ENCODE assay signal across 2 cellular contexts in genomic region chr14:73455294-73455693, GRCh38.
TF ChIP-seq lines count a peak whose summit lies in the region.

No MANE protein-coding gene starts in this region.

TF ChIP-seq in HEK293, 187 proteins besides CTCF, POLR2A, EP300 and RAD21:
- TF ChIP-seq PRDM6 (tag by site-specific recombination; IDR thresholded peaks at IDR 0.05), result peak; percentile 68
- TF ChIP-seq ZNF133 (tag by site-specific recombination; IDR thresholded peaks at IDR 0.05), result no peak

TF ChIP-seq in K562, 482 proteins besides CTCF, POLR2A, EP300 and RAD21:
- TF ChIP-seq SMARCB1 (IDR thresholded peaks at IDR 0.05; ENCODE audit: insufficient read length, low read depth), result peak; percentile 36
- TF ChIP-seq, protein P1, sequence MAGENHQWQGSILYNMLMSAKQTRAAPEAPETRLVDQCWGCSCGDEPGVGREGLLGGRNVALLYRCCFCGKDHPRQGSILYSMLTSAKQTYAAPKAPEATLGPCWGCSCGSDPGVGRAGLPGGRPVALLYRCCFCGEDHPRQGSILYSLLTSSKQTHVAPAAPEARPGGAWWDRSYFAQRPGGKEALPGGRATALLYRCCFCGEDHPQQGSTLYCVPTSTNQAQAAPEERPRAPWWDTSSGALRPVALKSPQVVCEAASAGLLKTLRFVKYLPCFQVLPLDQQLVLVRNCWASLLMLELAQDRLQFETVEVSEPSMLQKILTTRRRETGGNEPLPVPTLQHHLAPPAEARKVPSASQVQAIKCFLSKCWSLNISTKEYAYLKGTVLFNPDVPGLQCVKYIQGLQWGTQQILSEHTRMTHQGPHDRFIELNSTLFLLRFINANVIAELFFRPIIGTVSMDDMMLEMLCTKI (IDR thresholded peaks at IDR 0.05; ENCODE audit: partially characterized antibody), result no peak
